ENCODE assay signal across 18 cellular contexts in the genomic region with DNA sequence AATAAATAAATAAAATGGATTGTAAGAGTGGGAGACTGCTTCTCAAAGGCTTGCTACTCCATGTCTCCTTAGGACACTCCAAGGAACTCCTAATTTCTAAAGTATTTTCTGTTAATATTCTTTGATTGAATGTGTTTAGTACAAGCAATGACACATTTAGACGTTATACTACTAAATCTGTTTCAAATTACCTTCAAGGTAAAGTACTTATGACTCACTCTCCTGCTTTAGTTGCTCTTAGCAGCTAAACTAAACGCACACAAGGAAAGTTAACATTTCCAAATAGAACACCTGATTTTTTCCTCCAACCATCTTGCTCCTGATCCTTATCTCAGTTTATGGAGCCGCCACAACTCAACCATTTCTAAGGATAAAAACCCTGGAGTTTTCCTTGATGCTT.
A peak's percentile ranks its signal among the peaks of the same experiment; 100 is the strongest.
DNase-seq lines count a peak whose midpoint lies in the region; ATAC-seq and TF ChIP-seq lines count a peak whose summit lies in the region.
"Had no signal": no experiment of that assay in that cellular context is flagged by ENCODE, and none has a peak within 500 bp of the region (broad histone marks: within the 10 kb centered on the region; RNA-seq: fewer than 3 reads in every experiment).

No MANE protein-coding gene starts in this region.

- H3K4me1 Mint-ChIP-seq in mesothelial cell of epicardium, result peaks cover 1% of the 10 kb centered on the region
- H3K4me1 Mint-ChIP-seq: CD4-positive, CD25-positive, alpha-beta regulatory T cell had no signal

- H3K36me3 Mint-ChIP-seq in mesothelial cell of epicardium, result no peaks in the 10 kb centered on the region
- H3K36me3 Mint-ChIP-seq: CD4-positive, CD25-positive, alpha-beta regulatory T cell; CD8-positive, alpha-beta T cell had no signal

- TF ChIP-seq POLR2A in prostate gland (IDR thresholded peaks at IDR 0.05), result no peak

- ATAC-seq in SK-N-SH treated with all-trans-retinoic acid at 6 μM for 48 hours (peak; percentile 82), GM18861 (IDR thresholded peaks at IDR 0.05; ENCODE audit: unreplicated experiment) (no peak)
- ATAC-seq: CD8-positive, alpha-beta T cell had no signal

- no peak overlapping the region for H3K27ac ChIP-seq in prostate gland
- H3K27ac ChIP-seq in brain microvascular endothelial cell, result no peak overlapping the region

- no peaks in the 10 kb centered on the region for H3K4me1 ChIP-seq in prostate gland (replicated peaks)
- H3K4me1 ChIP-seq: Caco-2 had no signal

- WGBS in prostate gland, result 42% methylated on average over 3 of the region's 3 CpGs

- TF ChIP-seq CTCF in epithelial cell of esophagus (IDR thresholded peaks at IDR 0.05; ENCODE audit: insufficient read depth, low read depth, low read length, missing control alignments) (no peak), prostate gland (IDR thresholded peaks at IDR 0.05) (no peak), brain microvascular endothelial cell (IDR thresholded peaks at IDR 0.05; ENCODE audit: low read depth, low read length, missing control alignments) (no peak), mesothelial cell of epicardium (IDR thresholded peaks at IDR 0.05; ENCODE audit: unreplicated experiment) (no peak)

- no peak overlapping the region for H3K27ac Mint-ChIP-seq in mesothelial cell of epicardium
- H3K27ac Mint-ChIP-seq: CD4-positive, CD25-positive, alpha-beta regulatory T cell; CD8-positive, alpha-beta T cell had no signal

- peak; percentile 4 for DNase-seq in H4 (ENCODE audit: low spot score)
- DNase-seq in epithelial cell of esophagus (ENCODE audit: low read depth), result peak; percentile 9
- DNase-seq in renal cortical epithelial cell (ENCODE audit: low read depth), result peak; percentile 41
- DNase-seq in prostate gland (ENCODE audit: low spot score), result no peak
- DNase-seq in brain microvascular endothelial cell, result no peak
- no peak for DNase-seq in mesothelial cell of epicardium (ENCODE audit: low spot score in 2 of 2, unreplicated experiment in 2 of 2)
- DNase-seq: C1 segment of cervical spinal cord; Caco-2; CD4-positive, CD25-positive, alpha-beta regulatory T cell; CD8-positive, alpha-beta T cell; DMS153; DMS79 treated with DMSO at 0.1 percent for 48 hours; GF-D8; GOT3; H7; HCEC 1CT had no signal

- no peaks in the 10 kb centered on the region for H3K27me3 ChIP-seq in prostate gland (replicated peaks; ENCODE audit: insufficient read depth)
- H3K27me3 ChIP-seq in brain microvascular endothelial cell (replicated peaks), result no peaks in the 10 kb centered on the region

- no peaks in the 10 kb centered on the region for H3K36me3 ChIP-seq in prostate gland
- H3K36me3 ChIP-seq in brain microvascular endothelial cell (replicated peaks), result no peaks in the 10 kb centered on the region

- no peak overlapping the region for H3K4me3 Mint-ChIP-seq in mesothelial cell of epicardium
- H3K4me3 Mint-ChIP-seq: CD4-positive, CD25-positive, alpha-beta regulatory T cell; CD8-positive, alpha-beta T cell had no signal

- in situ Hi-C loops in brain microvascular endothelial cell (cut with HindIII; ENCODE audit: low pct_ligation_motif_present, low sequenced_read_pairs), result no loop called here

- intact Hi-C loops in prostate gland (cut with DNase I), result no loop called here

- no peaks in the 10 kb centered on the region for H3K9me3 ChIP-seq in prostate gland
- H3K9me3 ChIP-seq: Caco-2 had no signal

- no peaks in the 10 kb centered on the region for H3K9me3 Mint-ChIP-seq in mesothelial cell of epicardium

- H3K27me3 Mint-ChIP-seq in mesothelial cell of epicardium (ENCODE audit: low read depth), result no peaks in the 10 kb centered on the region
- H3K27me3 Mint-ChIP-seq: CD4-positive, CD25-positive, alpha-beta regulatory T cell had no signal

- H3K4me3 ChIP-seq in epithelial cell of esophagus (ENCODE audit: low read length), result no peak overlapping the region
- no peak overlapping the region for H3K4me3 ChIP-seq in prostate gland
- H3K4me3 ChIP-seq in brain microvascular endothelial cell (ENCODE audit: low read depth, low read length), result no peak overlapping the region

TF ChIP-seq in SK-N-SH treated with all-trans-retinoic acid at 6 μM for 48 hours, 23 proteins besides CTCF, POLR2A, EP300 and RAD21:
- TF ChIP-seq PPARA (CRISPR knock-in tag; IDR thresholded peaks at IDR 0.05; ENCODE audit: borderline replicate concordance), result no peak
- TF ChIP-seq, protein P1, sequence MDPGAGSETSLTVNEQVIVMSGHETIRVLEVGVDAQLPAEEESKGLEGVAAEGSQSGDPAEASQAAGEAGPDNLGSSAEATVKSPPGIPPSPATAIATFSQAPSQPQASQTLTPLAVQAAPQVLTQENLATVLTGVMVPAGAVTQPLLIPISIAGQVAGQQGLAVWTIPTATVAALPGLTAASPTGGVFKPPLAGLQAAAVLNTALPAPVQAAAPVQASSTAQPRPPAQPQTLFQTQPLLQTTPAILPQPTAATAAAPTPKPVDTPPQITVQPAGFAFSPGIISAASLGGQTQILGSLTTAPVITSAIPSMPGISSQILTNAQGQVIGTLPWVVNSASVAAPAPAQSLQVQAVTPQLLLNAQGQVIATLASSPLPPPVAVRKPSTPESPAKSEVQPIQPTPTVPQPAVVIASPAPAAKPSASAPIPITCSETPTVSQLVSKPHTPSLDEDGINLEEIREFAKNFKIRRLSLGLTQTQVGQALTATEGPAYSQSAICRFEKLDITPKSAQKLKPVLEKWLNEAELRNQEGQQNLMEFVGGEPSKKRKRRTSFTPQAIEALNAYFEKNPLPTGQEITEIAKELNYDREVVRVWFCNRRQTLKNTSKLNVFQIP (CRISPR knock-in tag; IDR thresholded peaks at IDR 0.05; ENCODE audit: borderline replicate concordance, low read depth), result no peak
- no peak for TF ChIP-seq ESRRG (CRISPR knock-in tag; IDR thresholded peaks at IDR 0.05)
- TF ChIP-seq OSR1 (CRISPR knock-in tag; IDR thresholded peaks at IDR 0.05), result no peak
- no peak for TF ChIP-seq ARNTL (CRISPR knock-in tag; IDR thresholded peaks at IDR 0.05; ENCODE audit: borderline replicate concordance, low read depth)
- TF ChIP-seq SNAI2 (CRISPR knock-in tag; IDR thresholded peaks at IDR 0.05), result no peak
- no peak for TF ChIP-seq TCF4 (CRISPR knock-in tag; IDR thresholded peaks at IDR 0.05; ENCODE audit: borderline replicate concordance)
- no peak for TF ChIP-seq CSDC2 (CRISPR knock-in tag; IDR thresholded peaks at IDR 0.05)
- TF ChIP-seq, protein P2, sequence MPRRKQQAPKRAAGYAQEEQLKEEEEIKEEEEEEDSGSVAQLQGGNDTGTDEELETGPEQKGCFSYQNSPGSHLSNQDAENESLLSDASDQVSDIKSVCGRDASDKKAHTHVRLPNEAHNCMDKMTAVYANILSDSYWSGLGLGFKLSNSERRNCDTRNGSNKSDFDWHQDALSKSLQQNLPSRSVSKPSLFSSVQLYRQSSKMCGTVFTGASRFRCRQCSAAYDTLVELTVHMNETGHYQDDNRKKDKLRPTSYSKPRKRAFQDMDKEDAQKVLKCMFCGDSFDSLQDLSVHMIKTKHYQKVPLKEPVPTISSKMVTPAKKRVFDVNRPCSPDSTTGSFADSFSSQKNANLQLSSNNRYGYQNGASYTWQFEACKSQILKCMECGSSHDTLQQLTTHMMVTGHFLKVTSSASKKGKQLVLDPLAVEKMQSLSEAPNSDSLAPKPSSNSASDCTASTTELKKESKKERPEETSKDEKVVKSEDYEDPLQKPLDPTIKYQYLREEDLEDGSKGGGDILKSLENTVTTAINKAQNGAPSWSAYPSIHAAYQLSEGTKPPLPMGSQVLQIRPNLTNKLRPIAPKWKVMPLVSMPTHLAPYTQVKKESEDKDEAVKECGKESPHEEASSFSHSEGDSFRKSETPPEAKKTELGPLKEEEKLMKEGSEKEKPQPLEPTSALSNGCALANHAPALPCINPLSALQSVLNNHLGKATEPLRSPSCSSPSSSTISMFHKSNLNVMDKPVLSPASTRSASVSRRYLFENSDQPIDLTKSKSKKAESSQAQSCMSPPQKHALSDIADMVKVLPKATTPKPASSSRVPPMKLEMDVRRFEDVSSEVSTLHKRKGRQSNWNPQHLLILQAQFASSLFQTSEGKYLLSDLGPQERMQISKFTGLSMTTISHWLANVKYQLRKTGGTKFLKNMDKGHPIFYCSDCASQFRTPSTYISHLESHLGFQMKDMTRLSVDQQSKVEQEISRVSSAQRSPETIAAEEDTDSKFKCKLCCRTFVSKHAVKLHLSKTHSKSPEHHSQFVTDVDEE (CRISPR knock-in tag; IDR thresholded peaks at IDR 0.05), result no peak
- TF ChIP-seq ZFP3 (CRISPR knock-in tag; IDR thresholded peaks at IDR 0.05), result no peak

Comparison
In these comparisons a context has a peak if more than half of its experiments do, and no peak if none do; other contexts are left out.
1. DNase-seq: peak in H4 (single experiment), epithelial cell of esophagus (single experiment) and renal cortical epithelial cell (single experiment); none in prostate gland (single experiment), brain microvascular endothelial cell (single experiment) and mesothelial cell of epicardium (0 of 2).